ENCODE assay signal across 18 cellular contexts in genomic region chrX:11103006-11103405, GRCh38.
"Had no signal": no experiment of that assay in that cellular context is flagged by ENCODE, and none has a peak within 500 bp of the region (broad histone marks: within the 10 kb centered on the region; RNA-seq: fewer than 3 reads in every experiment).

No MANE protein-coding gene starts in this region.

- H3K4me2 ChIP-seq: smooth muscle cell had no signal

- H3K36me3 ChIP-seq: neutrophil, right atrium auricular region had no signal

- H3K4me1 Mint-ChIP-seq: activated B cell treated with CpG ODN at 0.5 μM for 24 hours; activated naive CD8-positive, alpha-beta T cell treated with anti-CD3 and anti-CD28 coated beads, Interleukin-2, amount 10 ng/mL, durations not matched to agents 7 days and 5 days; naive thymus-derived CD4-positive, alpha-beta T cell; T-helper 17 cell had no signal

- H3K27ac ChIP-seq: dorsolateral prefrontal cortex, neutrophil, right atrium auricular region had no signal

- H3K27me3 ChIP-seq: neutrophil, right atrium auricular region had no signal

- DNase-seq: activated B cell treated with CpG ODN at 0.5 μM for 24 hours; activated CD8-positive, alpha-beta memory T cell treated with anti-CD3 and anti-CD28 coated beads, Interleukin-2, amount 10 ng/mL, durations not matched to agents 7 days and 5 days; activated gamma-delta T cell treated with Interleukin-2 at 50 U/mL for 16 hours; activated naive CD8-positive, alpha-beta T cell treated with anti-CD3 and anti-CD28 coated beads, Interleukin-2, amount 10 ng/mL, durations not matched to agents 7 days and 5 days; activated T-cell treated with anti-CD3 and anti-CD28 coated beads, Interleukin-2, amount 50 U/mL, for 4 hours; aorta; dorsolateral prefrontal cortex; head of caudate nucleus; left colon; naive thymus-derived CD4-positive, alpha-beta T cell; substantia nigra; T-helper 17 cell; trophoblast cell had no signal

- H3K9me3 ChIP-seq: neutrophil, right atrium auricular region had no signal

- H3K27me3 Mint-ChIP-seq: activated B cell treated with CpG ODN at 0.5 μM for 24 hours; activated CD8-positive, alpha-beta memory T cell treated with anti-CD3 and anti-CD28 coated beads, Interleukin-2, amount 10 ng/mL, durations not matched to agents 7 days and 5 days; activated naive CD8-positive, alpha-beta T cell treated with anti-CD3 and anti-CD28 coated beads, Interleukin-2, amount 10 ng/mL, durations not matched to agents 7 days and 5 days; naive thymus-derived CD4-positive, alpha-beta T cell; T-helper 17 cell had no signal

- ATAC-seq: activated T-cell treated with anti-CD3 and anti-CD28 coated beads, Interleukin-2, amount 50 U/mL, for 4 hours; esophagus mucosa; left colon; naive thymus-derived CD4-positive, alpha-beta T cell; T-helper 17 cell had no signal

- H3K4me3 ChIP-seq: dorsolateral prefrontal cortex, lung, right atrium auricular region, smooth muscle cell had no signal

- H3K4me3 Mint-ChIP-seq: activated B cell treated with CpG ODN at 0.5 μM for 24 hours; activated CD8-positive, alpha-beta memory T cell treated with anti-CD3 and anti-CD28 coated beads, Interleukin-2, amount 10 ng/mL, durations not matched to agents 7 days and 5 days; activated naive CD8-positive, alpha-beta T cell treated with anti-CD3 and anti-CD28 coated beads, Interleukin-2, amount 10 ng/mL, durations not matched to agents 7 days and 5 days; activated T-cell treated with anti-CD3 and anti-CD28 coated beads, Interleukin-2, amount 50 U/mL, for 4 hours; naive thymus-derived CD4-positive, alpha-beta T cell; T-helper 17 cell had no signal

- H3K4me1 ChIP-seq: right atrium auricular region had no signal

- H3K9me3 Mint-ChIP-seq: activated B cell treated with CpG ODN at 0.5 μM for 24 hours; activated naive CD8-positive, alpha-beta T cell treated with anti-CD3 and anti-CD28 coated beads, Interleukin-2, amount 10 ng/mL, durations not matched to agents 7 days and 5 days; activated T-cell treated with anti-CD3 and anti-CD28 coated beads, Interleukin-2, amount 50 U/mL, for 4 hours; naive thymus-derived CD4-positive, alpha-beta T cell had no signal

- H3K27ac Mint-ChIP-seq: activated B cell treated with CpG ODN at 0.5 μM for 24 hours; activated CD8-positive, alpha-beta memory T cell treated with anti-CD3 and anti-CD28 coated beads, Interleukin-2, amount 10 ng/mL, durations not matched to agents 7 days and 5 days; activated naive CD8-positive, alpha-beta T cell treated with anti-CD3 and anti-CD28 coated beads, Interleukin-2, amount 10 ng/mL, durations not matched to agents 7 days and 5 days; naive thymus-derived CD4-positive, alpha-beta T cell; T-helper 17 cell had no signal
